34 cellular contexts compared by ENCODE assay signal in genomic region chr16:8523932-8524331, GRCh38.
DNase-seq lines count a peak whose midpoint lies in the region; ATAC-seq, FAIRE-seq and TF ChIP-seq lines count a peak whose summit lies in the region.
"Had no signal": no experiment of that assay in that cellular context is flagged by ENCODE, and none has a peak within 500 bp of the region (broad histone marks: within the 10 kb centered on the region; RNA-seq: fewer than 3 reads in every experiment).

No MANE protein-coding gene starts in this region.

- no peak for TF ChIP-seq RAD21 in HepG2 (CRISPR knock-in tag; IDR thresholded peaks at IDR 0.05)
- no peak for TF ChIP-seq RAD21 in K562 (CRISPR knock-in tag; conservative IDR thresholded peaks at IDR 0.05 in 1 of 2, IDR thresholded peaks at IDR 0.05 in 1 of 2)

- POLR2A ChIA-PET in HepG2 (lab: Yijun Ruan, JAX) (no interaction called here), HEK293 (lab: Yijun Ruan, JAX) (no interaction called here), K562 (lab: Yijun Ruan, JAX) (no interaction called here)
- POLR2A ChIA-PET in CD8-positive, alpha-beta T cell (lab: Charles Lee), result no interaction called here

- no peak for TF ChIP-seq POLR2A in HepG2 (IDR thresholded peaks at IDR 0.05; ENCODE audit: insufficient read depth in 1 of 2, low read depth in 2 of 2, low read length in 2 of 2)
- no peak for TF ChIP-seq POLR2A in right lobe of liver (IDR thresholded peaks at IDR 0.05)
- TF ChIP-seq POLR2A in K562 (conservative IDR thresholded peaks at IDR 0.05), result no peak

- WGBS in HepG2 (ENCODE audit: low lambda C conversion rate), result 40% methylated on average over 6 of the region's 6 CpGs
- WGBS in right lobe of liver (ENCODE audit: insufficient coverage, low coverage, low lambda C conversion rate, missing lambda C conversion rate), result 71% methylated on average over 6 of the region's 6 CpGs
- 2% methylated on average over 6 of the region's 6 CpGs for WGBS in K562 (ENCODE audit: insufficient coverage, low coverage, missing lambda C conversion rate)

- FAIRE-seq in HepG2 (lab: Jason Lieb, UNC), result no peak
- no peak for FAIRE-seq in K562 (lab: Jason Lieb, UNC)
- FAIRE-seq: A204.1, A549, D721Med had no signal

- CTCF ChIA-PET in HepG2 (lab: Yijun Ruan, JAX; ENCODE audit: low intra/inter-chr PET ratio, low total read pairs) (no interaction called here), HEK293 (lab: Yijun Ruan, JAX) (interaction anchor here (0.7 kb wide), 1 partner anchor 661 kb away, joined by 3 read pairs; no protein-coding TSS in a partner anchor), K562 (lab: Yijun Ruan, JAX; ENCODE audit: low intra/inter-chr PET ratio) (no interaction called here)
- CTCF ChIA-PET in CD8-positive, alpha-beta T cell (lab: Charles Lee), result no interaction called here

- H3K4me3 ChIP-seq in HepG2 (replicated peaks in 1 of 3; ENCODE audit: insufficient read depth in 1 of 3, low read depth in 2 of 3, low read length in 3 of 3), result no peak overlapping the region
- H3K4me3 ChIP-seq in right lobe of liver, result no peak overlapping the region
- no peak overlapping the region for H3K4me3 ChIP-seq in HEK293 (ENCODE audit: low read depth, low read length)
- no peak overlapping the region for H3K4me3 ChIP-seq in K562
- H3K4me3 ChIP-seq in CD8-positive, alpha-beta T cell (ENCODE audit: low read depth, low read length), result no peak overlapping the region
- H3K4me3 ChIP-seq: A549; BLaER1; BLaER1 treated with 17β-estradiol and CSF1 and Interleukin-3, amounts not matched to agents 10 nM and 100 nM had no signal

- H3K9me3 ChIP-seq in HepG2 (ENCODE audit: low read length) (no peaks in the 10 kb centered on the region), right lobe of liver (no peaks in the 10 kb centered on the region), HEK293 (ENCODE audit: control insufficient read depth, insufficient read depth, low read depth, low read length) (no peaks in the 10 kb centered on the region), K562 (replicated peaks; ENCODE audit: control insufficient read depth, insufficient read depth, low read depth, low read length) (no peaks in the 10 kb centered on the region)
- no peaks in the 10 kb centered on the region for H3K9me3 ChIP-seq in CD8-positive, alpha-beta T cell (ENCODE audit: low read length)
- H3K9me3 ChIP-seq: A549; BE2C; BLaER1; BLaER1 treated with 17β-estradiol and CSF1 and Interleukin-3, amounts not matched to agents 10 nM and 100 nM; Caco-2 had no signal

- BruUV-seq in HepG2 (replicated peaks; lab: Mats Ljungman, UMichigan) (no TSS peak), K562 (replicated peaks; lab: Mats Ljungman, UMichigan) (no TSS peak)

- H4K20me1 ChIP-seq in HepG2 (ENCODE audit: insufficient read depth, low read length), result no peaks in the 10 kb centered on the region
- no peaks in the 10 kb centered on the region for H4K20me1 ChIP-seq in K562 (replicated peaks; ENCODE audit: control insufficient read depth, insufficient read depth, low read length)
- H4K20me1 ChIP-seq: BLaER1; BLaER1 treated with 17β-estradiol and CSF1 and Interleukin-3, amounts not matched to agents 10 nM and 100 nM had no signal

- no peaks in the 10 kb centered on the region for H3K36me3 Mint-ChIP-seq in CD8-positive, alpha-beta T cell
- H3K36me3 Mint-ChIP-seq: CD14-positive monocyte; CD4-positive, alpha-beta memory T cell; CD4-positive, CD25-positive, alpha-beta regulatory T cell; CD8-positive, alpha-beta memory T cell had no signal

- ATAC-seq in HepG2 (no peak), right lobe of liver (no peak), K562 (no peak)
- no peak for ATAC-seq in CD8-positive, alpha-beta T cell
- ATAC-seq: A549 had no signal

- H3K27me3 Mint-ChIP-seq in CD8-positive, alpha-beta T cell (ENCODE audit: low read depth), result peaks cover 32% of the 10 kb centered on the region

- TF ChIP-seq CTCF in HepG2 (CRISPR knock-in tag; IDR thresholded peaks at IDR 0.05) (no peak), right lobe of liver (IDR thresholded peaks at IDR 0.05) (no peak), HEK293 (tag by site-specific recombination; IDR thresholded peaks at IDR 0.05) (no peak), K562 (IDR thresholded peaks at IDR 0.05 in 2 of 3, conservative IDR thresholded peaks at IDR 0.05 in 1 of 3; ENCODE audit: insufficient read depth in 2 of 3, low read depth in 1 of 3, low read length in 3 of 3) (no peak)
- TF ChIP-seq CTCF in CD8-positive, alpha-beta T cell (IDR thresholded peaks at IDR 0.05), result no peak

- H3K79me2 ChIP-seq in HepG2 (ENCODE audit: insufficient read depth, low read length), result no peaks in the 10 kb centered on the region
- H3K79me2 ChIP-seq in K562 (ENCODE audit: control insufficient read depth, insufficient read depth, low read length), result no peaks in the 10 kb centered on the region

- TF ChIP-seq EP300 in HepG2 (IDR thresholded peaks at IDR 0.05; ENCODE audit: low read depth in 2 of 2, low read length in 2 of 2) (no peak), HepG2 (CRISPR knock-in tag; IDR thresholded peaks at IDR 0.05; ENCODE audit: borderline replicate concordance) (no peak), K562 (IDR thresholded peaks at IDR 0.05; ENCODE audit: low read length) (no peak)

- intact Hi-C loops in HepG2 (cut with micrococcal nuclease; ENCODE audit: unreplicated experiment) (no loop called here), right lobe of liver (cut with DNase I) (no loop called here), K562 (cut with micrococcal nuclease) (no loop called here)
- intact Hi-C loops in CD8-positive, alpha-beta T cell (cut with DNase I, micrococcal nuclease), result no loop called here

- H3K27me3 ChIP-seq in HepG2 (ENCODE audit: control insufficient read depth in 1 of 2, insufficient read depth in 2 of 2, low read length in 2 of 2) (peaks cover 10 to 88% of the 10 kb centered on the region in 2 experiments), right lobe of liver (no peaks in the 10 kb centered on the region), K562 (ENCODE audit: control insufficient read depth in 2 of 2, insufficient read depth in 2 of 2, low read length in 2 of 2) (peaks cover 26 to 28% of the 10 kb centered on the region in 2 experiments; a peak in 4 of 5 replicates)
- H3K27me3 ChIP-seq in CD8-positive, alpha-beta T cell (ENCODE audit: insufficient read depth, low read length), result no peaks in the 10 kb centered on the region
- H3K27me3 ChIP-seq: BE2C; BLaER1; BLaER1 treated with 17β-estradiol and CSF1 and Interleukin-3, amounts not matched to agents 10 nM and 100 nM had no signal

- DNase-seq in HepG2 (ENCODE audit: low spot score) (no peak), right lobe of liver (no peak), K562 (ENCODE audit: extremely low read depth in 1 of 4, low spot score in 3 of 4) (no peak), NCI-H345 treated with DMSO at 0.1 percent for 48 hours (lab: John Stamatoyannopoulos, UW; ENCODE audit: unreplicated experiment) (no peak)
- DNase-seq in CD8-positive, alpha-beta T cell, result no peak
- DNase-seq: 8988T; ACHN; AML-193; BE2C; C1 segment of cervical spinal cord; Caco-2; Calu3; CD4-positive, alpha-beta memory T cell; CD4-positive, alpha-beta T cell; CD4-positive, CD25-positive, alpha-beta regulatory T cell; CD8-positive, alpha-beta memory T cell; COR-L47; DMS 273 treated with DMSO at 0.1 percent for 48 hours; DMS153; DMS53; DMS79; DMS79 treated with DMSO at 0.1 percent for 48 hours; DND-41; EL had no signal

- no peaks in the 10 kb centered on the region for H3K9me1 ChIP-seq in K562 (ENCODE audit: control insufficient read depth, insufficient read depth, low read length)

- H3K27ac ChIP-seq in HepG2 (ENCODE audit: extremely low read length, insufficient read depth, low read length) (no peak overlapping the region), right lobe of liver (no peak overlapping the region), HEK293 (ENCODE audit: extremely low read depth, low read depth, low read length) (no peak overlapping the region), K562 (ENCODE audit: extremely low read depth, low read depth, low read length) (no peak overlapping the region)
- H3K27ac ChIP-seq in CD8-positive, alpha-beta T cell (ENCODE audit: low read depth, low read length), result no peak overlapping the region
- H3K27ac ChIP-seq: 22Rv1; A549; BLaER1; BLaER1 treated with 17β-estradiol and CSF1 and Interleukin-3, amounts not matched to agents 10 nM and 100 nM; C4-2B had no signal

- H3K36me3 ChIP-seq in HepG2 (replicated peaks in 1 of 2; ENCODE audit: control insufficient read depth in 1 of 2, insufficient read depth in 2 of 2, low read length in 2 of 2) (no peaks in the 10 kb centered on the region), right lobe of liver (no peaks in the 10 kb centered on the region), HEK293 (ENCODE audit: control insufficient read depth in 2 of 2, insufficient read depth in 1 of 2, low read length in 2 of 2) (no peaks in the 10 kb centered on the region), K562 (ENCODE audit: control insufficient read depth, insufficient read depth, low read length) (no peaks in the 10 kb centered on the region)
- H3K36me3 ChIP-seq in CD8-positive, alpha-beta T cell (ENCODE audit: insufficient read depth, low read length), result no peaks in the 10 kb centered on the region
- H3K36me3 ChIP-seq: BE2C; BLaER1; BLaER1 treated with 17β-estradiol and CSF1 and Interleukin-3, amounts not matched to agents 10 nM and 100 nM had no signal

- no peak overlapping the region for H3K27ac Mint-ChIP-seq in CD8-positive, alpha-beta T cell
- H3K27ac Mint-ChIP-seq: B cell; CD14-positive monocyte; CD4-positive, alpha-beta memory T cell; CD4-positive, alpha-beta T cell; CD4-positive, CD25-positive, alpha-beta regulatory T cell; CD8-positive, alpha-beta memory T cell had no signal

- 0 out of 2 replicates have a peak, but pooled peaks cover 4% of the 10 kb centered on the region for H3K4me1 ChIP-seq in HepG2 (ENCODE audit: insufficient read depth, low read length)
- no peaks in the 10 kb centered on the region for H3K4me1 ChIP-seq in right lobe of liver
- H3K4me1 ChIP-seq in HEK293 (ENCODE audit: control insufficient read depth, insufficient read depth, low read length), result no peaks in the 10 kb centered on the region
- no peaks in the 10 kb centered on the region for H3K4me1 ChIP-seq in K562 (replicated peaks in 1 of 2; ENCODE audit: control insufficient read depth in 2 of 2, insufficient read depth in 2 of 2, low read length in 2 of 2)
- H3K4me1 ChIP-seq in CD8-positive, alpha-beta T cell (ENCODE audit: insufficient read depth, low read length), result no peaks in the 10 kb centered on the region
- H3K4me1 ChIP-seq: A549; BE2C; BLaER1; BLaER1 treated with 17β-estradiol and CSF1 and Interleukin-3, amounts not matched to agents 10 nM and 100 nM; Caco-2 had no signal

- H3K9me3 Mint-ChIP-seq in CD8-positive, alpha-beta T cell, result no peaks in the 10 kb centered on the region
- H3K9me3 Mint-ChIP-seq: CD4-positive, alpha-beta memory T cell; CD4-positive, alpha-beta T cell; CD8-positive, alpha-beta memory T cell had no signal

- H3K9ac ChIP-seq in HepG2 (ENCODE audit: insufficient read depth, low read depth, low read length) (no peak overlapping the region), K562 (ENCODE audit: insufficient read depth in 1 of 2, low read depth in 2 of 2, low read length in 2 of 2) (no peak overlapping the region)
- H3K9ac ChIP-seq: BLaER1; BLaER1 treated with 17β-estradiol and CSF1 and Interleukin-3, amounts not matched to agents 10 nM and 100 nM had no signal

- in situ Hi-C loops in HepG2 (cut with HindIII; ENCODE audit: extremely low pct_ligation_motif_present, low pct_unique_long_range_greater_than_20kb), result no loop called here
- in situ Hi-C loops in K562 (cut with MboI), result no loop called here

- H3K4me2 ChIP-seq in HepG2 (ENCODE audit: low read depth, low read length), result no peak overlapping the region
- no peak overlapping the region for H3K4me2 ChIP-seq in K562 (ENCODE audit: insufficient read depth, low read length)
- H3K4me2 ChIP-seq: A549; BLaER1; BLaER1 treated with 17β-estradiol and CSF1 and Interleukin-3, amounts not matched to agents 10 nM and 100 nM had no signal

- H2AFZ ChIP-seq in HepG2 (ENCODE audit: low read length) (no peak overlapping the region), K562 (ENCODE audit: low read depth, low read length) (no peak overlapping the region)

- no peaks in the 10 kb centered on the region for H3K4me1 Mint-ChIP-seq in CD8-positive, alpha-beta T cell (ENCODE audit: low read depth)
- H3K4me1 Mint-ChIP-seq: B cell; CD14-positive monocyte; CD4-positive, alpha-beta memory T cell; CD4-positive, CD25-positive, alpha-beta regulatory T cell; CD8-positive, alpha-beta memory T cell had no signal

- no peak overlapping the region for H3K4me3 Mint-ChIP-seq in CD8-positive, alpha-beta T cell
- H3K4me3 Mint-ChIP-seq: B cell; CD14-positive monocyte; CD4-positive, alpha-beta memory T cell; CD4-positive, alpha-beta T cell; CD4-positive, CD25-positive, alpha-beta regulatory T cell; CD8-positive, alpha-beta memory T cell had no signal
